25 cellular contexts compared by ENCODE assay signal in genomic region chr19:5393088-5393487, GRCh38.
"Had no signal": no experiment of that assay in that cellular context is flagged by ENCODE, and none has a peak within 500 bp of the region (broad histone marks: within the 10 kb centered on the region; RNA-seq: fewer than 3 reads in every experiment).

No MANE protein-coding gene starts in this region.

- H3K27ac Mint-ChIP-seq: mesothelial cell of epicardium; naive B cell; natural killer cell; progenitor cell of endocrine pancreas; stimulated activated effector memory CD8-positive, alpha-beta T cell treated with anti-CD3 and anti-CD28 coated beads, Interleukin-12 subunit alpha, Interleukin-12 subunit beta, amount 100 ng/mL, for 72 hours; stimulated activated naive CD8-positive, alpha-beta T cell treated with anti-CD3 and anti-CD28 coated beads, Interleukin-15, amount 100 ng/mL, for 72 hours had no signal

- FAIRE-seq: islet of Langerhans, kidney, small intestine had no signal

- H3K4me3 Mint-ChIP-seq: immature natural killer cell; mesothelial cell of epicardium; natural killer cell; stimulated activated effector memory CD8-positive, alpha-beta T cell treated with anti-CD3 and anti-CD28 coated beads, Interleukin-12 subunit alpha, Interleukin-12 subunit beta, amount 100 ng/mL, for 72 hours; stimulated activated naive CD8-positive, alpha-beta T cell treated with anti-CD3 and anti-CD28 coated beads, Interleukin-15, amount 100 ng/mL, for 72 hours had no signal

- H3K9me3 Mint-ChIP-seq: immature natural killer cell, mesothelial cell of epicardium had no signal

- H3K27me3 ChIP-seq: ovary had no signal

- ATAC-seq: left colon; left lung; lower lobe of right lung; natural killer cell; right cardiac atrium; stimulated activated effector memory CD8-positive, alpha-beta T cell treated with anti-CD3 and anti-CD28 coated beads, Interleukin-12 subunit alpha, Interleukin-12 subunit beta, amount 100 ng/mL, for 72 hours; stimulated activated naive CD8-positive, alpha-beta T cell treated with anti-CD3 and anti-CD28 coated beads, Interleukin-15, amount 100 ng/mL, for 72 hours had no signal

- H3K4me1 Mint-ChIP-seq: immature natural killer cell; mesothelial cell of epicardium; natural killer cell; stimulated activated naive CD8-positive, alpha-beta T cell treated with anti-CD3 and anti-CD28 coated beads, Interleukin-15, amount 100 ng/mL, for 72 hours had no signal

- H3K36me3 ChIP-seq: left lung, lower lobe of right lung, ovary, sigmoid colon, spleen, tibial nerve, upper lobe of left lung, vagina had no signal

- DNase-seq: hypothalamus; immature natural killer cell; kidney; left colon; left lung; lower lobe of right lung; mesendoderm; naive B cell; natural killer cell; ovary; right cardiac atrium; sigmoid colon; small intestine; spleen; stimulated activated CD4-positive, alpha-beta T cell treated with anti-CD3 and anti-CD28 coated beads, Interleukin-4, amount 100 ng/mL, for 24 hours; stimulated activated naive CD4-positive, alpha-beta T cell treated with Interleukin-2 at 50 U/mL for 16 hours; stimulated activated naive CD8-positive, alpha-beta T cell treated with anti-CD3 and anti-CD28 coated beads, Interleukin-15, amount 100 ng/mL, for 72 hours; substantia nigra; upper lobe of left lung had no signal

- H3K27ac ChIP-seq: left lung, lower lobe of right lung, ovary, sigmoid colon, spleen, tibial nerve, upper lobe of left lung, vagina had no signal

- H3K4me3 ChIP-seq: left lung, lower lobe of right lung, ovary, sigmoid colon, spleen, tibial nerve, upper lobe of left lung, vagina had no signal

- H3K9me3 ChIP-seq: left lung, lower lobe of right lung, ovary, upper lobe of left lung, vagina had no signal

- H3K36me3 Mint-ChIP-seq: immature natural killer cell; mesothelial cell of epicardium; natural killer cell; stimulated activated effector memory CD8-positive, alpha-beta T cell treated with anti-CD3 and anti-CD28 coated beads, Interleukin-12 subunit alpha, Interleukin-12 subunit beta, amount 100 ng/mL, for 72 hours had no signal

- H3K4me1 ChIP-seq: left lung, lower lobe of right lung, sigmoid colon, spleen, upper lobe of left lung, vagina had no signal
